Comparison of ENCODE assay signal across 1 cellular context in genomic region chr3:52223449-52224408, GRCh38.
TF ChIP-seq lines count a peak whose summit lies in the region.

No MANE protein-coding gene starts in this region.

TF ChIP-seq in H1, 55 proteins besides CTCF, POLR2A, EP300 and RAD21:
- TF ChIP-seq YY1 (IDR thresholded peaks at IDR 0.05; ENCODE audit: low read depth, low read length) (no peak), CHD7 (IDR thresholded peaks at IDR 0.05; ENCODE audit: insufficient replicate concordance, low read length) (no peak), KDM4A (IDR thresholded peaks at IDR 0.05; ENCODE audit: low read depth, low read length, severe bottlenecking) (no peak), GTF2F1 (IDR thresholded peaks at IDR 0.05; ENCODE audit: borderline replicate concordance, low read depth, low read length) (no peak), BCL11A (IDR thresholded peaks at IDR 0.05; ENCODE audit: low read depth in 2 of 2, low read length in 2 of 2) (no peak), CHD1 (IDR thresholded peaks at IDR 0.05; ENCODE audit: low read depth, low read length) (no peak), TAF7 (optimal IDR thresholded peaks at IDR 0.05; ENCODE audit: borderline replicate concordance, low read depth, low read length) (no peak), RNF2 (IDR thresholded peaks at IDR 0.05; ENCODE audit: borderline replicate concordance, low read depth, low read length, missing control alignments, poor library complexity, severe bottlenecking) (no peak), TAF1 (IDR thresholded peaks at IDR 0.05; ENCODE audit: low read depth, low read length) (no peak), SAP30 (IDR thresholded peaks at IDR 0.05; ENCODE audit: insufficient read depth, insufficient replicate concordance, low read length) (no peak), RBBP5 (IDR thresholded peaks at IDR 0.05; ENCODE audit: borderline replicate concordance, low read depth, low read length) (no peak), E2F6 (IDR thresholded peaks at IDR 0.05) (no peak), SUZ12 (IDR thresholded peaks at IDR 0.05; ENCODE audit: low read length) (no peak), TCF12 (IDR thresholded peaks at IDR 0.05; ENCODE audit: low read depth, low read length) (no peak), CREB1 (IDR thresholded peaks at IDR 0.05) (no peak), JUN (IDR thresholded peaks at IDR 0.05; ENCODE audit: low read depth, low read length) (no peak), FOSL1 (IDR thresholded peaks at IDR 0.05; ENCODE audit: insufficient read depth, low read depth, low read length) (no peak), EZH2 (IDR thresholded peaks at IDR 0.05; ENCODE audit: low read depth, low read length, severe bottlenecking) (no peak), CHD2 (IDR thresholded peaks at IDR 0.05; ENCODE audit: low read length) (no peak)
